In genomic region chr16:68086860-68087268, GRCh38 we compare ENCODE assay signal across 8 cellular contexts. TPM values are rescaled to one million over a fixed set of nuclear protein-coding genes. Genes with fewer than 3 reads are reported as not detected.
DNase-seq lines count a peak whose midpoint lies in the region; TF ChIP-seq lines count a peak whose summit lies in the region.

No MANE protein-coding gene starts in this region.

- CTCF ChIA-PET in Calu3 (lab: Charles Lee): interaction anchor here (0.6 to 0.7 kb wide), 2 partner anchors 8 to 1844 kb away, joined by 3 read pairs; no protein-coding TSS in a partner anchor

- no peak overlapping the region for H2BK15ac ChIP-seq in neuronal stem cell (ENCODE audit: low read length)

- H3K79me1 ChIP-seq in neuronal stem cell (ENCODE audit: low read depth, low read length): peaks cover 1% of the 10 kb centered on the region

- no peak for DNase-seq in Calu3
- DNase-seq in MG63: no peak
- no peak for DNase-seq in neuronal stem cell (ENCODE audit: low spot score)
- no peak for DNase-seq in NCI-H524 (lab: John Stamatoyannopoulos, UW)
- no peak for DNase-seq in activated effector memory CD4-positive, alpha-beta T cell treated with Interleukin-2 at 50 U/mL for 16 hours
- DNase-seq in NCI-H2029 treated with DMSO at 0.1 percent for 48 hours (lab: John Stamatoyannopoulos, UW): no peak
- DNase-seq in NCI-H1048 (lab: John Stamatoyannopoulos, UW): no peak

- H4K8ac ChIP-seq in neuronal stem cell (ENCODE audit: low read depth, low read length): no peak overlapping the region

- H2BK12ac ChIP-seq in neuronal stem cell (ENCODE audit: low read length): no peak overlapping the region

- WGBS in neuronal stem cell (ENCODE audit: extremely low coverage in 2 of 2, insufficient read length in 2 of 2, insufficient replicate concordance in 1 of 2), 2 donors: no CpG with 5 or more reads among the region's 6 CpGs

- no peak overlapping the region for H2AK5ac ChIP-seq in neuronal stem cell (ENCODE audit: low read depth, low read length)

- no peak overlapping the region for H3K4ac ChIP-seq in neuronal stem cell (ENCODE audit: low read length)

- no peak overlapping the region for H4K91ac ChIP-seq in neuronal stem cell (ENCODE audit: low read depth, low read length, poor library complexity)

- no peaks in the 10 kb centered on the region for H3K9me3 ChIP-seq in MG63
- no peaks in the 10 kb centered on the region for H3K9me3 ChIP-seq in neuronal stem cell (replicated peaks in 1 of 2; ENCODE audit: control insufficient read depth in 2 of 2, insufficient read depth in 1 of 2, low read depth in 1 of 2, low read length in 2 of 2)

- peaks cover 28% of the 10 kb centered on the region for H3K36me3 Mint-ChIP-seq in Calu3 (ENCODE audit: insufficient read depth, unreplicated experiment)
- peaks cover 13% of the 10 kb centered on the region for H3K36me3 Mint-ChIP-seq in dendritic cell treated with granulocyte-macrophage colony-stimulating factor and Interleukin-4, amounts not matched to agents 40 ng/mL and 50 ng/mL, for 4 days (ENCODE audit: low read depth)

- no peak overlapping the region for H3K18ac ChIP-seq in neuronal stem cell (ENCODE audit: low read length)

- H3K27me3 ChIP-seq in MG63 (no peaks in the 10 kb centered on the region), neuronal stem cell (ENCODE audit: control insufficient read depth in 3 of 3, insufficient read depth in 3 of 3, low read depth in 1 of 3, low read length in 3 of 3) (no peaks in the 10 kb centered on the region)

- H3K27ac ChIP-seq in neuronal stem cell (replicated peaks; ENCODE audit: low read length): no peak overlapping the region

- no peaks in the 10 kb centered on the region for H3K27me3 Mint-ChIP-seq in Calu3 (ENCODE audit: unreplicated experiment)
- H3K27me3 Mint-ChIP-seq in dendritic cell treated with granulocyte-macrophage colony-stimulating factor and Interleukin-4, amounts not matched to agents 40 ng/mL and 50 ng/mL, for 4 days: no peaks in the 10 kb centered on the region

- peak overlapping the region; percentile 75 for H3K27ac Mint-ChIP-seq in Calu3 (ENCODE audit: unreplicated experiment)
- H3K27ac Mint-ChIP-seq in dendritic cell treated with granulocyte-macrophage colony-stimulating factor and Interleukin-4, amounts not matched to agents 40 ng/mL and 50 ng/mL, for 4 days: peak overlapping the region; percentile 96

- peak overlapping the region; percentile 48 for H3K4me2 ChIP-seq in neuronal stem cell (ENCODE audit: insufficient read depth, low read length, poor library complexity, severe bottlenecking)

- BruUV-seq in Calu3 (replicated peaks; lab: Mats Ljungman, UMichigan): no TSS peak

- H3K4me3 ChIP-seq in MG63: peak overlapping the region; percentile 69
- H3K4me3 ChIP-seq in neuronal stem cell (ENCODE audit: low read length in 2 of 2): peak overlapping the region in 1 of 2 donors; percentile 96

- no peak overlapping the region for H3K9ac ChIP-seq in neuronal stem cell (ENCODE audit: low read depth, low read length, poor library complexity)

- H3K9me3 Mint-ChIP-seq in Calu3 (ENCODE audit: low read depth, unreplicated experiment): no peaks in the 10 kb centered on the region
- H3K9me3 Mint-ChIP-seq in dendritic cell treated with granulocyte-macrophage colony-stimulating factor and Interleukin-4, amounts not matched to agents 40 ng/mL and 50 ng/mL, for 4 days: no peaks in the 10 kb centered on the region

- no peak for TF ChIP-seq CTCF in Calu3 (IDR thresholded peaks at IDR 0.05; ENCODE audit: unreplicated experiment)

- H3K4me1 Mint-ChIP-seq in Calu3 (ENCODE audit: low read depth, unreplicated experiment): peaks cover 42% of the 10 kb centered on the region
- peaks cover 64% of the 10 kb centered on the region for H3K4me1 Mint-ChIP-seq in dendritic cell treated with granulocyte-macrophage colony-stimulating factor and Interleukin-4, amounts not matched to agents 40 ng/mL and 50 ng/mL, for 4 days (ENCODE audit: low read depth)

- H3K4me1 ChIP-seq in neuronal stem cell (ENCODE audit: control insufficient read depth in 2 of 2, insufficient read depth in 1 of 2, low read depth in 1 of 2, low read length in 2 of 2): peaks cover 7 to 19% of the 10 kb centered on the region in 2 donors

- H3K14ac ChIP-seq in neuronal stem cell (ENCODE audit: low read length): no peak overlapping the region

- no peaks in the 10 kb centered on the region for H3K36me3 ChIP-seq in MG63
- H3K36me3 ChIP-seq in neuronal stem cell (replicated peaks in 1 of 2; ENCODE audit: control insufficient read depth in 2 of 2, insufficient read depth in 2 of 2, low read length in 2 of 2): no peaks in the 10 kb centered on the region

- intact Hi-C loops in Calu3 (cut with micrococcal nuclease; ENCODE audit: unreplicated experiment): loop anchor here (2.0 to 5.0 kb wide), 2 partner anchors 40 to 142 kb away; no protein-coding TSS in a partner anchor
- intact Hi-C loops in dendritic cell treated with granulocyte-macrophage colony-stimulating factor and Interleukin-4, amounts not matched to agents 40 ng/mL and 50 ng/mL, for 4 days (cut with micrococcal nuclease): loop anchor here (5.0 kb wide), 1 partner anchor 280 kb away; the partner anchor contains the start of genes RANBP10 and TSNAXIP1

- no peak overlapping the region for H2AFZ ChIP-seq in neuronal stem cell (ENCODE audit: low read length)

- no peak overlapping the region for H3K23ac ChIP-seq in neuronal stem cell (ENCODE audit: low read depth, low read length, poor library complexity)

- H2BK120ac ChIP-seq in neuronal stem cell (ENCODE audit: low read depth, low read length): no peak overlapping the region

- H2BK5ac ChIP-seq in neuronal stem cell (ENCODE audit: low read length): no peak overlapping the region

- H3K4me3 Mint-ChIP-seq in Calu3 (ENCODE audit: low read depth, unreplicated experiment): peak overlapping the region; percentile 84
- H3K4me3 Mint-ChIP-seq in dendritic cell treated with granulocyte-macrophage colony-stimulating factor and Interleukin-4, amounts not matched to agents 40 ng/mL and 50 ng/mL, for 4 days: peak overlapping the region; percentile 90

RNA-seq across cellular contexts. Expression of gene NFATC3, which starts 1.7 kb away (rescaled TPM):
- 39.3 and 39.9 TPM in 2 replicates for total RNA-seq in Calu3 (2022)
- 4.5 and 4.6 TPM in 2 replicates for total RNA-seq in MG63 (2014; rRNA removed; shearing (Covaris generic); ENCODE audit: low replicate concordance)
- polyA plus RNA-seq in neuronal stem cell (2013, experiment 1 of 2): 23.7 TPM
- polyA plus RNA-seq in neuronal stem cell (2013, experiment 2 of 2): 24.7 TPM
